Comparison of ENCODE assay signal across 14 cellular contexts in genomic region chr5:82272957-82273356, GRCh38. TPM values are rescaled to one million over a fixed set of nuclear protein-coding genes. Genes with fewer than 3 reads are reported as not detected.
DNase-seq lines count a peak whose midpoint lies in the region; ATAC-seq, FAIRE-seq and TF ChIP-seq lines count a peak whose summit lies in the region.
"Had no signal": no experiment of that assay in that cellular context is flagged by ENCODE, and none has a peak within 500 bp of the region (broad histone marks: within the 10 kb centered on the region; RNA-seq: fewer than 3 reads in every experiment).

No MANE protein-coding gene starts in this region.

- H3K4me1 Mint-ChIP-seq in stimulated activated naive CD8-positive, alpha-beta T cell treated with anti-CD3 and anti-CD28 coated beads, Interleukin-15, amount 100 ng/mL, for 72 hours = peaks cover 38% of the 10 kb centered on the region
- peaks cover 29 to 43% (median 30%) of the 10 kb centered on the region in 3 donors for H3K4me1 Mint-ChIP-seq in T-cell

- POLR2A ChIA-PET in HepG2 (lab: Yijun Ruan, JAX) (no interaction called here), T-cell (lab: Charles Lee) (no interaction called here)

- 92% methylated on average over 17 of the region's 17 CpGs for WGBS in HepG2 (ENCODE audit: low lambda C conversion rate)

- no peak for TF ChIP-seq POLR2A in HepG2 (IDR thresholded peaks at IDR 0.05; ENCODE audit: insufficient read depth in 1 of 2, low read depth in 2 of 2, low read length in 2 of 2)

- H3K79me2 ChIP-seq in OCI-LY3 (ENCODE audit: low read length) (peaks cover 54% of the 10 kb centered on the region), HepG2 (ENCODE audit: insufficient read depth, low read length) (peaks cover 16% of the 10 kb centered on the region)

- H3K9me3 ChIP-seq in OCI-LY3 (ENCODE audit: insufficient read depth, low read length) (no peaks in the 10 kb centered on the region), HepG2 (ENCODE audit: low read length) (no peaks in the 10 kb centered on the region; the same call in 1 of the 2 replicates)

- H3K36me3 ChIP-seq in OCI-LY3 (replicated peaks; ENCODE audit: low read depth, low read length) = peaks cover 41% of the 10 kb centered on the region
- peaks cover 11 to 23% of the 10 kb centered on the region in 2 experiments for H3K36me3 ChIP-seq in HepG2 (replicated peaks in 1 of 2; ENCODE audit: control insufficient read depth in 1 of 2, insufficient read depth in 2 of 2, low read length in 2 of 2)

- H3K27me3 Mint-ChIP-seq in stimulated activated naive CD8-positive, alpha-beta T cell treated with anti-CD3 and anti-CD28 coated beads, Interleukin-15, amount 100 ng/mL, for 72 hours = no peaks in the 10 kb centered on the region
- no peaks in the 10 kb centered on the region for H3K27me3 Mint-ChIP-seq in T-cell

- peak; percentile 19 for DNase-seq in stimulated activated naive CD8-positive, alpha-beta T cell treated with anti-CD3 and anti-CD28 coated beads, Interleukin-15, Interleukin-2, amounts not matched to agents 100 U/mL and 50 U/mL, for 24 hours
- no peak for DNase-seq in stimulated activated naive CD8-positive, alpha-beta T cell treated with anti-CD3 and anti-CD28 coated beads, Interleukin-15, amount 100 ng/mL, for 72 hours
- no peak for DNase-seq in HepG2 (ENCODE audit: low spot score)
- DNase-seq in DMS79 (lab: John Stamatoyannopoulos, UW) = no peak
- DNase-seq in NCI-H128 (lab: John Stamatoyannopoulos, UW; ENCODE audit: unreplicated experiment) = no peak
- no peak for DNase-seq in T-cell
- DNase-seq in NCI-H2227 treated with DMSO at 0.1 percent for 48 hours (lab: John Stamatoyannopoulos, UW) = no peak
- DNase-seq: anterior cingulate cortex, foreskin keratinocyte, MM.1S, PC-9, T1000 had no signal

- H3K9ac ChIP-seq in OCI-LY3 (ENCODE audit: low read length) (peak overlapping the region; percentile 46; the same call in 1 of the 2 replicates), HepG2 (ENCODE audit: insufficient read depth, low read depth, low read length) (no peak overlapping the region)

- no TSS peak for BruUV-seq in HepG2 (replicated peaks; lab: Mats Ljungman, UMichigan)

- H3K4me2 ChIP-seq in OCI-LY3 (ENCODE audit: low read length) (peak overlapping the region; percentile 59), HepG2 (ENCODE audit: low read depth, low read length) (no peak overlapping the region)
- H3K4me2 ChIP-seq: PC-9 had no signal

- intact Hi-C loops in HepG2 (cut with micrococcal nuclease; ENCODE audit: unreplicated experiment) = no loop called here

- H3K27ac Mint-ChIP-seq in stimulated activated naive CD8-positive, alpha-beta T cell treated with anti-CD3 and anti-CD28 coated beads, Interleukin-15, amount 100 ng/mL, for 72 hours = peak overlapping the region in 1 of 2 donors; percentile 34
- H3K27ac Mint-ChIP-seq in T-cell = no peak overlapping the region

- no peak for TF ChIP-seq RAD21 in HepG2 (CRISPR knock-in tag; IDR thresholded peaks at IDR 0.05)

- H3K27me3 ChIP-seq in OCI-LY3 (ENCODE audit: low read depth, low read length) = no peaks in the 10 kb centered on the region
- H3K27me3 ChIP-seq in HepG2 (ENCODE audit: control insufficient read depth in 1 of 2, insufficient read depth in 2 of 2, low read length in 2 of 2) = no peaks in the 10 kb centered on the region; a peak in 1 of 5 replicates
- H3K27me3 ChIP-seq: foreskin keratinocyte had no signal

- CTCF ChIA-PET in HepG2 (lab: Yijun Ruan, JAX; ENCODE audit: low intra/inter-chr PET ratio, low total read pairs) = no interaction called here
- CTCF ChIA-PET in T-cell (lab: Charles Lee) = no interaction called here

- in situ Hi-C loops in HepG2 (cut with HindIII; ENCODE audit: extremely low pct_ligation_motif_present, low pct_unique_long_range_greater_than_20kb) = no loop called here

- H3K9me3 Mint-ChIP-seq in stimulated activated naive CD8-positive, alpha-beta T cell treated with anti-CD3 and anti-CD28 coated beads, Interleukin-15, amount 100 ng/mL, for 72 hours = no peaks in the 10 kb centered on the region
- H3K9me3 Mint-ChIP-seq in T-cell = peaks cover 0 to 7% (median 1%) of the 10 kb centered on the region in 3 donors

- no peaks in the 10 kb centered on the region for H4K20me1 ChIP-seq in OCI-LY3 (ENCODE audit: insufficient read depth, low read length)
- H4K20me1 ChIP-seq in HepG2 (ENCODE audit: insufficient read depth, low read length) = no peaks in the 10 kb centered on the region; the same call in 1 of the 2 replicates

- peaks cover 56% of the 10 kb centered on the region for H3K36me3 Mint-ChIP-seq in T-cell

- no peak for FAIRE-seq in HepG2 (lab: Jason Lieb, UNC)

- TF ChIP-seq CTCF in OCI-LY3 (IDR thresholded peaks at IDR 0.05; ENCODE audit: low read depth, low read length) (no peak), HepG2 (CRISPR knock-in tag; IDR thresholded peaks at IDR 0.05) (no peak)

- H3K4me1 ChIP-seq in OCI-LY3 (ENCODE audit: low read length) = peaks cover 43% of the 10 kb centered on the region
- peaks cover 22% of the 10 kb centered on the region for H3K4me1 ChIP-seq in HepG2 (ENCODE audit: insufficient read depth, low read length)
- H3K4me1 ChIP-seq: foreskin keratinocyte had no signal

- no peak for ATAC-seq in stimulated activated naive CD8-positive, alpha-beta T cell treated with anti-CD3 and anti-CD28 coated beads, Interleukin-15, Interleukin-2, amounts not matched to agents 100 U/mL and 50 U/mL, for 24 hours
- ATAC-seq in stimulated activated naive CD8-positive, alpha-beta T cell treated with anti-CD3 and anti-CD28 coated beads, Interleukin-15, amount 100 ng/mL, for 72 hours = no peak
- peak; percentile 66 for ATAC-seq in HepG2
- no peak for ATAC-seq in T-cell (replicated peaks in 1 of 4)
- ATAC-seq: foreskin keratinocyte had no signal

- TF ChIP-seq EP300 in HepG2 (IDR thresholded peaks at IDR 0.05; ENCODE audit: low read depth in 2 of 2, low read length in 2 of 2) = no peak
- TF ChIP-seq EP300 in HepG2 (CRISPR knock-in tag; IDR thresholded peaks at IDR 0.05; ENCODE audit: borderline replicate concordance) = no peak

- no peak overlapping the region for H2AFZ ChIP-seq in OCI-LY3 (ENCODE audit: low read depth, low read length)
- no peak overlapping the region for H2AFZ ChIP-seq in HepG2 (ENCODE audit: low read length)
- H2AFZ ChIP-seq: PC-9 had no signal

- H3K4me3 ChIP-seq in OCI-LY3 (ENCODE audit: low read length) (peak overlapping the region; percentile 35), HepG2 (replicated peaks in 1 of 3; ENCODE audit: insufficient read depth in 1 of 3, low read depth in 2 of 3, low read length in 3 of 3) (no peak overlapping the region)
- H3K4me3 ChIP-seq: PC-9 had no signal

- no peak overlapping the region for H3K4me3 Mint-ChIP-seq in stimulated activated naive CD8-positive, alpha-beta T cell treated with anti-CD3 and anti-CD28 coated beads, Interleukin-15, amount 100 ng/mL, for 72 hours
- H3K4me3 Mint-ChIP-seq in T-cell = peak overlapping the region in 1 of 3 donors; percentile 13

- peak overlapping the region; percentile 89 for H3K27ac ChIP-seq in OCI-LY3 (ENCODE audit: low read length)
- no peak overlapping the region for H3K27ac ChIP-seq in HepG2 (ENCODE audit: extremely low read length, insufficient read depth, low read length)
- H3K27ac ChIP-seq: foreskin keratinocyte, HL-60, PC-9 had no signal

TF ChIP-seq in HepG2, 621 proteins besides CTCF, POLR2A, EP300 and RAD21 (continues in another document):
- TF ChIP-seq NR2F6 (IDR thresholded peaks at IDR 0.05) (no peak), NR2F6 (CRISPR knock-in tag; IDR thresholded peaks at IDR 0.05) (no peak), RBFOX2 (IDR thresholded peaks at IDR 0.05; ENCODE audit: low read depth, low read length) (0 out of 2 replicates have a peak, but pooled peaks have one; percentile 8), THAP11 (CRISPR knock-in tag; IDR thresholded peaks at IDR 0.05) (no peak), CREM (IDR thresholded peaks at IDR 0.05) (no peak), CREM (CRISPR knock-in tag; IDR thresholded peaks at IDR 0.05) (no peak), POLR2G (IDR thresholded peaks at IDR 0.05; ENCODE audit: low read depth, low read length) (peak; percentile 36), NRL (CRISPR knock-in tag; IDR thresholded peaks at IDR 0.05; ENCODE audit: borderline replicate concordance) (no peak), ZNF597 (CRISPR knock-in tag; IDR thresholded peaks at IDR 0.05) (no peak), ZNF672 (CRISPR knock-in tag; IDR thresholded peaks at IDR 0.05) (no peak)

RNA-seq across cellular contexts. Expression of gene RPS23, which starts 5.2 kb away (rescaled TPM):
- total RNA-seq in HepG2 (2016; rRNA removed; fragmentation: Illumina TruSeq; extraction: Trizol) = 3,088 and 3,780 TPM in 2 replicates
- 5,231 and 5,883 TPM in 2 replicates for total RNA-seq in HepG2 (2016; cell fraction: cytosol; rRNA removed; fragmentation: Illumina TruSeq; extraction: Trizol; ENCODE audit: low read depth)
- total RNA-seq in HepG2 (2016; cell fraction: insoluble cytoplasmic fraction; rRNA removed; fragmentation: Illumina TruSeq; extraction: Trizol) = 3,142 and 4,044 TPM in 2 replicates
- 8,636 and 8,714 TPM in 2 replicates for total RNA-seq in HepG2 (2016; cell fraction: membrane; rRNA removed; fragmentation: Illumina TruSeq; extraction: Trizol)
- 1,034 and 1,123 TPM in 2 replicates for total RNA-seq in HepG2 (2016; cell fraction: nucleus; rRNA removed; fragmentation: Illumina TruSeq; extraction: Trizol)
- 2,494 and 3,235 TPM in 2 replicates for polyA plus RNA-seq in HepG2 (2011; rRNA removed)
- 5,279 and 7,061 TPM in 2 replicates for polyA plus RNA-seq in HepG2 (2011; cell fraction: cytosol; rRNA removed)
- 1,101 and 1,582 TPM in 2 replicates for polyA plus RNA-seq in HepG2 (2011; cell fraction: nucleus; rRNA removed)
- polyA plus RNA-seq in HepG2 (2012) = 4,860 and 5,270 TPM in 2 replicates
- 6,710 and 7,365 TPM in 2 replicates for polyA plus RNA-seq in HepG2 (2016; cell fraction: cytosol; fragmentation: Illumina TruSeq; extraction: Trizol; ENCODE audit: low read depth)
- 3,899 and 4,251 TPM in 2 replicates for polyA plus RNA-seq in HepG2 (2016; cell fraction: insoluble cytoplasmic fraction; fragmentation: Illumina TruSeq; extraction: Trizol; ENCODE audit: low read depth)
- 8,662 and 8,713 TPM in 2 replicates for polyA plus RNA-seq in HepG2 (2016; cell fraction: membrane; fragmentation: Illumina TruSeq; extraction: Trizol; ENCODE audit: low read depth)
- 1,932 and 2,053 TPM in 2 replicates for polyA plus RNA-seq in HepG2 (2016; cell fraction: nucleus; fragmentation: Illumina TruSeq; extraction: Trizol; ENCODE audit: insufficient read depth, low read depth)
- 223 and 384 TPM in 2 replicates for polyA minus RNA-seq in HepG2 (2011; rRNA and poly(A)+ RNA removed; ENCODE audit: low replicate concordance)
- 832 and 989 TPM in 2 replicates for polyA minus RNA-seq in HepG2 (2011; cell fraction: cytosol; rRNA and poly(A)+ RNA removed)
- polyA minus RNA-seq in HepG2 (2011; cell fraction: nucleus; rRNA and poly(A)+ RNA removed) = 229 and 360 TPM in 2 replicates
- total RNA-seq in T-cell = 1,000 to 10,000 TPM; 2,916 to 3,772 (median 3,224) TPM
